Comparison of ENCODE assay signal across 1 cellular context in the genomic region with DNA sequence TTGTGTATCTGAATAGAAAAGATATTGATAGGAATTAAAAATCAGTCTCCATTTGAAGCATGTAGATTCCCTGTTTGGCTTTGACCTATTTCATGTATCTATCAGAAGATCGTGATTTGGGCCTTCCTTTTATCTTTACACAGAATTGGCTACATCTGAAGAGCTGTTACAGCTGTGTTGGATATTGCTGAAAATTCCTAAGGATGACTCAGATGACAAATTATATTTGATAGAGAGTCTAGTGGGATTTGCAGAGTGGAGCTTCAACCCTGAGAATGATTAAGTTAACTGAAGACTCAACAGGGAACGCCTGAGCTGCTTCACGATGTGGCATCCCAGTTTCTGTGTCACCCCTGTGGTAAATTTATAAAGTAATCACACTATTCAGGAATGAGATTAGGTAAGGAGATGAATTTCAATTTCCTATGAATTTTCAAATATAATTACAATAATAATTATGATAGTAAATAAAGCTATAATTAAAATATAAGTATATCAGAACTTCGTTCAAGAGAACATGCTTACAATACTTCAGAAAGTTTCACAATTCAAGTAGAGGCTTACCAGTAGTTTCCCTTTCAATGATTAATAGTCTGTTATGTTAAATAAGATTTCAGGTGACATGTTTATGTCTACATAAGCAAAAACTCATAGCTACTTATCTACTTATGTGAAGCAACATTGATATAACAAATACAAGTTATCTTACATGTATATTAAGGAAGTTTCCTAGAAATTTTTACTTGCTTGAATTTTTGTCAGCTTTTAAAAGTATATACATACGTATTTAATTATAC.
TF ChIP-seq lines count a peak whose summit lies in the region.

No MANE protein-coding gene starts in this region.

TF ChIP-seq in HepG2, 621 proteins besides CTCF, POLR2A, EP300 and RAD21 (continued from another document):
- TF ChIP-seq REL (CRISPR knock-in tag; conservative IDR thresholded peaks at IDR 0.05) (no peak), PHF20 (CRISPR knock-in tag; IDR thresholded peaks at IDR 0.05) (no peak), NKX3-1 (CRISPR knock-in tag; IDR thresholded peaks at IDR 0.05) (no peak)
TF ChIP-seq in HepG2: peak in this region for 2.
